In genomic region chr4:76703123-76703490, GRCh38 we compare ENCODE assay signal across 11 cellular contexts.
DNase-seq lines count a peak whose midpoint lies in the region; ATAC-seq, FAIRE-seq and TF ChIP-seq lines count a peak whose summit lies in the region.
"Had no signal": no experiment of that assay in that cellular context is flagged by ENCODE, and none has a peak within 500 bp of the region (broad histone marks: within the 10 kb centered on the region; RNA-seq: fewer than 3 reads in every experiment).

No MANE protein-coding gene starts in this region.

- no peak for FAIRE-seq in small intestine (lab: Jason Lieb, UNC)

- peaks cover 16 to 17% of the 10 kb centered on the region in 2 donors for H3K4me1 ChIP-seq in small intestine (ENCODE audit: control insufficient read depth in 2 of 2, insufficient read depth in 1 of 2, low read depth in 1 of 2, low read length in 1 of 2)

- TF ChIP-seq CTCF in HFFc6 (IDR thresholded peaks at IDR 0.05): no peak

- H3K27me3 Mint-ChIP-seq in HFFc6 (ENCODE audit: insufficient read depth): no peaks in the 10 kb centered on the region

- peak; percentile 79 for DNase-seq in HFFc6
- DNase-seq in T1000 (lab: John Stamatoyannopoulos, UW): peak; percentile 19
- DNase-seq in foreskin melanocyte: peak; percentile 48
- DNase-seq in small intestine: no peak
- no peak for DNase-seq in head of caudate nucleus
- no peak for DNase-seq in C1 segment of cervical spinal cord (lab: John Stamatoyannopoulos, UW)
- no peak for DNase-seq in ureter (ENCODE audit: low spot score)
- DNase-seq: NCI-H1436, T-helper 9 cell had no signal

- intact Hi-C loops in head of caudate nucleus (cut with DNase I): no loop called here

- H3K27me3 ChIP-seq in small intestine (ENCODE audit: control insufficient read depth in 2 of 2, insufficient read depth in 2 of 2, low read length in 2 of 2): no peaks in the 10 kb centered on the region

- 11 to 53% (median 52%) methylated on average over 1 of the region's 1 CpG for WGBS in small intestine, 3 donors

- peak overlapping the region; percentile 94 for H3K27ac Mint-ChIP-seq in HFFc6

- peak overlapping the region; percentile 23 for H3K4me3 Mint-ChIP-seq in HFFc6

- peaks cover 90% of the 10 kb centered on the region for H3K4me1 Mint-ChIP-seq in HFFc6 (ENCODE audit: low read depth)

- no peak for ATAC-seq in HG02938 (IDR thresholded peaks at IDR 0.05; ENCODE audit: unreplicated experiment)

- H3K36me3 Mint-ChIP-seq in HFFc6 (ENCODE audit: low read depth): peaks cover 26% of the 10 kb centered on the region

- H3K27ac ChIP-seq in small intestine (ENCODE audit: low read depth in 1 of 2, low read length in 1 of 2): peak overlapping the region; percentile 79 to 94
- H3K27ac ChIP-seq: HL-60 had no signal

- H3K4me3 ChIP-seq in small intestine (ENCODE audit: low read depth in 1 of 2, low read length in 2 of 2): no peak overlapping the region

- no peaks in the 10 kb centered on the region for H3K36me3 ChIP-seq in small intestine (ENCODE audit: control insufficient read depth in 2 of 2, insufficient read depth in 2 of 2, low read length in 2 of 2)

- H3K9me3 ChIP-seq in small intestine (ENCODE audit: control insufficient read depth, low read depth): no peaks in the 10 kb centered on the region

- H3K9me3 Mint-ChIP-seq in HFFc6: no peaks in the 10 kb centered on the region

Comparison
In these comparisons a context has a peak if more than half of its experiments do, and no peak if none do; other contexts are left out.
1. DNase-seq: peak in HFFc6 (single experiment), T1000 (single experiment) and foreskin melanocyte (single experiment); none in small intestine (single experiment), head of caudate nucleus (0 of 42), C1 segment of cervical spinal cord (0 of 14) and ureter (single experiment).